Comparison of ENCODE assay signal across 13 cellular contexts in the genomic region with DNA sequence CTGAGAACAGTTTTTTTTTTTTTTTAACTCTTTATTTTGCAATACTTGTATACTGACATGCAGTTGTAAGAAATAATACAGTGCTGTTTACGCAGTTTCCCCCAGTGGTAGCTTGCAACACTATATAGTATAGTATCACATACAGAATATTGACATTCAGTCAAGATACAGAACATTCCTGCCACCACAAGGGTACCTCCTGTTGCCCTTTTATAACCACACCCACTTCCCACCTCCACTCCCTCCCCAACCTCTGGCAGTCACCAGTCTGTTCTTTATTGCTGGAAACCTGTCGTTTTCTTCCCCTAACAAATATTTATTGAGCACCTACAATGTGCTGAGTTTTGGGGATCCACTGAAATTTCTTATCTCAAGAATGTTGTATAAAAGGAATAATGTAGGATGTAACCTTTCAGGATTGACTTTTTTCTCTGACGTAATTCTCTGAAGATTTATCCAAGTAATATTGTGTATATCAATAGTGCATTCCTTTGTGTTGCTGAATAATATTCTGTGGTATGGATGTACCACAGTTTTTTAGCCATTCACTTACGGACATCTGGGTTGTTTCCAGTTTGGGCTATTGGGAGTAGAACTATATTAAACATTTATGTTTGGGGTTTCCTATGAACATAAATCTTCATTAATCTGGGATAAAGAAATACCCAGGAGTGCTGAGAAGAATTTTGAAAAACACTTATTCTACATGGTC. TPM values are rescaled to one million over a fixed set of nuclear protein-coding genes. Genes with fewer than 3 reads are reported as not detected.
A peak's percentile ranks its signal among the peaks of the same experiment; 100 is the strongest.
DNase-seq lines count a peak whose midpoint lies in the region; ATAC-seq and TF ChIP-seq lines count a peak whose summit lies in the region.
"Had no signal": no experiment of that assay in that cellular context is flagged by ENCODE, and none has a peak within 500 bp of the region (broad histone marks: within the 10 kb centered on the region; RNA-seq: fewer than 3 reads in every experiment).

No MANE protein-coding gene starts in this region.

- H3K4me3 Mint-ChIP-seq in Caco-2 (ENCODE audit: unreplicated experiment), result no peak overlapping the region
- H3K4me3 Mint-ChIP-seq: activated naive CD4-positive, alpha-beta T cell treated with anti-CD3 and anti-CD28 coated beads for 36 hours had no signal

- peaks cover 32% of the 10 kb centered on the region for H3K4me1 Mint-ChIP-seq in Caco-2 (ENCODE audit: low read depth, unreplicated experiment)

- no peak for TF ChIP-seq CTCF in Caco-2 (IDR thresholded peaks at IDR 0.05; ENCODE audit: insufficient read depth in 1 of 2, low read depth in 1 of 2, low read length in 1 of 2, severe bottlenecking in 1 of 2, unreplicated experiment in 1 of 2)
- no peak for TF ChIP-seq CTCF in RWPE2 (IDR thresholded peaks at IDR 0.05; ENCODE audit: poor library complexity, severe bottlenecking)
- no peak for TF ChIP-seq CTCF in gastroesophageal sphincter (IDR thresholded peaks at IDR 0.05)
- TF ChIP-seq CTCF in gastrocnemius medialis (IDR thresholded peaks at IDR 0.05 in 4 of 5, conservative IDR thresholded peaks at IDR 0.05 in 1 of 5), result no peak

- intact Hi-C loops in Caco-2 (cut with micrococcal nuclease; ENCODE audit: unreplicated experiment) (no loop called here), gastrocnemius medialis (cut with DNase I; ENCODE audit: low total_unique reads) (no loop called here)

- H3K4me1 ChIP-seq in Caco-2 (peaks cover 41% of the 10 kb centered on the region), RWPE2 (ENCODE audit: insufficient read depth, poor library complexity, severe bottlenecking) (peaks cover 21% of the 10 kb centered on the region), gastroesophageal sphincter (peaks cover 24 to 87% (median 38%) of the 10 kb centered on the region in 3 donors), gastrocnemius medialis (peaks cover 24 to 43% of the 10 kb centered on the region in 2 donors)
- H3K4me1 ChIP-seq: SJCRH30 had no signal

- H3K27me3 ChIP-seq in Caco-2 (replicated peaks; ENCODE audit: control insufficient read depth, insufficient read depth, low read length) (no peaks in the 10 kb centered on the region), RWPE2 (ENCODE audit: insufficient read depth, poor library complexity, severe bottlenecking) (no peaks in the 10 kb centered on the region), gastroesophageal sphincter (no peaks in the 10 kb centered on the region), gastrocnemius medialis (no peaks in the 10 kb centered on the region)
- H3K27me3 ChIP-seq: SJCRH30, tibial artery had no signal

- CTCF ChIA-PET in Caco-2 (lab: Charles Lee), result interaction anchor here (0.5 to 1.6 kb wide), 3 partner anchors 20 to 378 kb away, joined by 3 to 7 read pairs (median 5); partner anchors contain the start of gene RTN4

- no TSS peak for BruUV-seq in Caco-2 (replicated peaks; lab: Mats Ljungman, UMichigan)

- H3K36me3 ChIP-seq in Caco-2 (ENCODE audit: control insufficient read depth, insufficient read depth, low read length) (peaks cover 11% of the 10 kb centered on the region), RWPE2 (ENCODE audit: low read depth) (peaks cover 24% of the 10 kb centered on the region), gastroesophageal sphincter (peaks cover 0 to 28% of the 10 kb centered on the region in 2 donors), gastrocnemius medialis (peaks cover 0 to 34% of the 10 kb centered on the region in 2 donors)

- ATAC-seq in RWPE2 (ENCODE audit: low read depth), result no peak
- ATAC-seq in gastroesophageal sphincter, result no peak
- ATAC-seq in gastrocnemius medialis, result no peak

- in situ Hi-C loops in gastrocnemius medialis (cut with MboI; ENCODE audit: low sequenced_read_pairs in 4 of 4) (loop anchor here in 1 of 4 donors (25.0 kb wide), 1 partner anchor 165 kb away; no protein-coding TSS in a partner anchor), G401 (cut with HindIII; ENCODE audit: low sequenced_read_pairs) (no loop called here)

- TF ChIP-seq EP300 in gastroesophageal sphincter (IDR thresholded peaks at IDR 0.05), result no peak

- no peak for TF ChIP-seq POLR2A in gastroesophageal sphincter (IDR thresholded peaks at IDR 0.05)
- TF ChIP-seq POLR2A in gastrocnemius medialis (IDR thresholded peaks at IDR 0.05), result no peak

- DNase-seq in Caco-2 (no peak), RWPE2 (ENCODE audit: low spot score) (no peak), gastrocnemius medialis (no peak), G401 (ENCODE audit: low spot score) (no peak), NCI-H2196 (lab: John Stamatoyannopoulos, UW; ENCODE audit: unreplicated experiment) (no peak)
- no peak for DNase-seq in effector CD4-positive, alpha-beta T cell
- DNase-seq in activated CD4-positive, CD25-positive, alpha-beta regulatory T cell (lab: John Stamatoyannopoulos, UW), result no peak
- DNase-seq: activated naive CD4-positive, alpha-beta T cell treated with anti-CD3 and anti-CD28 coated beads for 36 hours; mesenchymal stem cell; NCI-H2029 treated with DMSO at 0.1 percent for 48 hours; SJCRH30; tibial artery had no signal

- peak overlapping the region; percentile 47 for H3K27ac Mint-ChIP-seq in Caco-2 (ENCODE audit: unreplicated experiment)
- H3K27ac Mint-ChIP-seq: activated naive CD4-positive, alpha-beta T cell treated with anti-CD3 and anti-CD28 coated beads for 36 hours had no signal

- no peak overlapping the region for H3K4me3 ChIP-seq in Caco-2 (ENCODE audit: low read depth, low read length)
- no peak overlapping the region for H3K4me3 ChIP-seq in RWPE2 (ENCODE audit: severe bottlenecking)
- H3K4me3 ChIP-seq in gastroesophageal sphincter, result no peak overlapping the region
- no peak overlapping the region for H3K4me3 ChIP-seq in gastrocnemius medialis
- H3K4me3 ChIP-seq: SJCRH30, tibial artery had no signal

- 77 to 87% methylated on average over 3 to 4 of the region's 4 CpGs for WGBS in gastroesophageal sphincter (ENCODE audit: low coverage in 1 of 2), 2 donors

- H3K27ac ChIP-seq in RWPE2 (ENCODE audit: poor library complexity, severe bottlenecking), result peak overlapping the region; percentile 46
- H3K27ac ChIP-seq in gastroesophageal sphincter, result peak overlapping the region; percentile 83 to 87 (median 84)
- H3K27ac ChIP-seq in gastrocnemius medialis, result peak overlapping the region; percentile 79 to 86 (median 82)
- H3K27ac ChIP-seq: SJCRH30 had no signal

- no peaks in the 10 kb centered on the region for H3K9me3 Mint-ChIP-seq in Caco-2 (ENCODE audit: unreplicated experiment)
- H3K9me3 Mint-ChIP-seq: activated naive CD4-positive, alpha-beta T cell treated with anti-CD3 and anti-CD28 coated beads for 36 hours had no signal

- H3K9me3 ChIP-seq in Caco-2 (no peaks in the 10 kb centered on the region), RWPE2 (ENCODE audit: severe bottlenecking) (no peaks in the 10 kb centered on the region), gastroesophageal sphincter (no peaks in the 10 kb centered on the region), gastrocnemius medialis (no peaks in the 10 kb centered on the region)
- H3K9me3 ChIP-seq: SJCRH30, tibial artery had no signal

- POLR2A ChIA-PET in Caco-2 (lab: Charles Lee), result no interaction called here

- H3K27me3 Mint-ChIP-seq in Caco-2 (ENCODE audit: insufficient read depth, unreplicated experiment), result no peaks in the 10 kb centered on the region

- peaks cover 95% of the 10 kb centered on the region for H3K36me3 Mint-ChIP-seq in Caco-2 (ENCODE audit: insufficient read depth, unreplicated experiment)

RNA-seq across cellular contexts. Expression of gene EML6, which starts 51.4 kb away (rescaled TPM):
- total RNA-seq in Caco-2 (2022) (5.2 and 9.7 TPM in 2 replicates), gastroesophageal sphincter (1 to 10 TPM in 2 of 4 donors, under 1 TPM in 2; 0.62 to 1.5 (median 1.1) TPM), gastrocnemius medialis (10 to 100 TPM in 2 of 4 donors, 1 to 10 TPM in 2; 2.7 to 42.5 (median 11.9) TPM)
- total RNA-seq in G401 (2014; rRNA removed; shearing (Covaris generic)), result 0.20 and 4.2 TPM in 2 replicates
